Comparison of ENCODE assay signal across 14 cellular contexts in genomic region chr17:75723201-75723930, GRCh38. TPM values are rescaled to one million over a fixed set of nuclear protein-coding genes. Genes with fewer than 3 reads are reported as not detected.
DNase-seq lines count a peak whose midpoint lies in the region; ATAC-seq and TF ChIP-seq lines count a peak whose summit lies in the region.
"Had no signal": no experiment of that assay in that cellular context is flagged by ENCODE, and none has a peak within 500 bp of the region (broad histone marks: within the 10 kb centered on the region; RNA-seq: fewer than 3 reads in every experiment).

No MANE protein-coding gene starts in this region.

- H3K27ac ChIP-seq in coronary artery = peak overlapping the region in 1 of 2 donors; percentile 35

- ATAC-seq in Right ventricle myocardium inferior (peak; percentile 26), GM19467 (IDR thresholded peaks at IDR 0.05; ENCODE audit: unreplicated experiment) (no peak), GM21825 (IDR thresholded peaks at IDR 0.05; ENCODE audit: unreplicated experiment) (no peak), GM18858 (IDR thresholded peaks at IDR 0.05; ENCODE audit: unreplicated experiment) (no peak)

- intact Hi-C loops in Right ventricle myocardium inferior (cut with DNase I) (no loop called here), cardiac septum (cut with DNase I) (no loop called here)

- peak; percentile 56 for DNase-seq in Right ventricle myocardium inferior (ENCODE audit: missing footprints)
- DNase-seq in cardiac septum (ENCODE audit: low spot score) = no peak
- no peak for DNase-seq in coronary artery (ENCODE audit: low spot score)
- peak; percentile 36 to 50 for DNase-seq in lung microvascular endothelial cell (ENCODE audit: low read depth in 2 of 2)
- peak; percentile 86 for DNase-seq in ureter (ENCODE audit: low spot score)
- DNase-seq: activated CD4-positive, alpha-beta T cell treated with anti-CD3 and anti-CD28 coated beads, Interleukin-2, amount 10 ng/mL, durations not matched to agents 24 days and 14 days; DMS79; hypothalamus; KBM-7; NCI-H524 treated with DMSO at 0.1 percent for 48 hours; stimulated activated CD4-positive, alpha-beta T cell treated with anti-CD3 and anti-CD28 coated beads, Interleukin-15, amount 100 ng/mL, for 24 hours had no signal

- H3K4me3 ChIP-seq in coronary artery = peak overlapping the region; percentile 68

- TF ChIP-seq CTCF in coronary artery (IDR thresholded peaks at IDR 0.05) = no peak

RNA-seq across cellular contexts. Expression of gene ITGB4, which starts 2.1 kb away (rescaled TPM):
- total RNA-seq in Right ventricle myocardium inferior (7.5 TPM), cardiac septum (5.7 TPM), lung microvascular endothelial cell (17.7 and 29.0 TPM in 2 replicates), ureter (303 TPM)

RNA-seq across cellular contexts. Expression of gene GALK1, which starts 41.6 kb away (rescaled TPM):
- 23.8 TPM for total RNA-seq in Right ventricle myocardium inferior
- total RNA-seq in cardiac septum = 11.5 TPM
- total RNA-seq in lung microvascular endothelial cell = 101 TPM in 2 replicates
- total RNA-seq in ureter = 24.2 TPM

RNA-seq across cellular contexts. Expression of gene SAP30BP, which starts 56.2 kb away (rescaled TPM):
- total RNA-seq in Right ventricle myocardium inferior (47.4 TPM), cardiac septum (47.2 TPM), lung microvascular endothelial cell (36.8 and 43.7 TPM in 2 replicates), ureter (106 TPM)

RNA-seq across cellular contexts. Expression of gene RECQL5, which starts 56.4 kb away (rescaled TPM):
- 15.9 TPM for total RNA-seq in Right ventricle myocardium inferior
- 11.3 TPM for total RNA-seq in cardiac septum
- 9.6 and 15.7 TPM in 2 replicates for total RNA-seq in lung microvascular endothelial cell
- total RNA-seq in ureter = 91.1 TPM

Comparison
In these comparisons a context has a peak if more than half of its experiments do, and no peak if none do; other contexts are left out.
1. DNase-seq: peak in Right ventricle myocardium inferior (single experiment), lung microvascular endothelial cell (2 of 2) and ureter (single experiment); none in cardiac septum (single experiment) and coronary artery (single experiment).
2. RNA of gene ITGB4, which starts 2.1 kb away (total RNA-seq): 303 TPM in ureter (single experiment); 17.7 to 29.0 TPM in lung microvascular endothelial cell, 7.5 TPM in Right ventricle myocardium inferior (single experiment) and 5.7 TPM in cardiac septum (single experiment); every median in the first group is over 10 times any median in the second.